Comparison of ENCODE assay signal across 22 cellular contexts in genomic region chr2:208274748-208275147, GRCh38. TPM values are rescaled to one million over a fixed set of nuclear protein-coding genes. Genes with fewer than 3 reads are reported as not detected.
DNase-seq lines count a peak whose midpoint lies in the region; ATAC-seq, FAIRE-seq and TF ChIP-seq lines count a peak whose summit lies in the region.
"Had no signal": no experiment of that assay in that cellular context is flagged by ENCODE, and none has a peak within 500 bp of the region (broad histone marks: within the 10 kb centered on the region; RNA-seq: fewer than 3 reads in every experiment).

No MANE protein-coding gene starts in this region.

- H3K4me3 Mint-ChIP-seq in mesothelial cell of epicardium (no peak overlapping the region), glutamatergic neuron (ENCODE audit: unreplicated experiment) (no peak overlapping the region)
- H3K4me3 Mint-ChIP-seq: CD4-positive, alpha-beta T cell had no signal

- TF ChIP-seq CTCF in SK-N-SH (IDR thresholded peaks at IDR 0.05) (no peak), mesothelial cell of epicardium (IDR thresholded peaks at IDR 0.05; ENCODE audit: unreplicated experiment) (no peak), glutamatergic neuron (IDR thresholded peaks at IDR 0.05; ENCODE audit: partially characterized antibody, unreplicated experiment) (no peak)

- H3K27me3 Mint-ChIP-seq in mesothelial cell of epicardium (ENCODE audit: low read depth) (no peaks in the 10 kb centered on the region), glutamatergic neuron (ENCODE audit: unreplicated experiment) (peaks cover 3% of the 10 kb centered on the region)
- H3K27me3 Mint-ChIP-seq: CD4-positive, alpha-beta T cell; IgD-negative memory B cell had no signal

- DNase-seq in SK-N-SH (no peak), GM19239 (ENCODE audit: insufficient read length, low spot score) (no peak), mesothelial cell of epicardium (ENCODE audit: low spot score in 2 of 2, unreplicated experiment in 2 of 2) (no peak), glutamatergic neuron (no peak), NCI-H226 (no peak)
- DNase-seq: Caco-2; CD4-positive, alpha-beta T cell; GOT3; NCI-H1092; NCI-H1436 treated with DMSO at 0.1 percent for 48 hours; NCI-H1930; NCI-H510A; Peyer's patch; SJCRH30; T-helper 2 cell had no signal

- H3K4me3 ChIP-seq in SK-N-SH (ENCODE audit: low read depth in 2 of 2, low read length in 1 of 2): no peak overlapping the region
- H3K4me3 ChIP-seq: BLaER1, Peyer's patch, SJCRH30 had no signal

- no peaks in the 10 kb centered on the region for H3K9me2 ChIP-seq in SK-N-SH

- no peaks in the 10 kb centered on the region for H3F3A ChIP-seq in SK-N-SH (replicated peaks; ENCODE audit: insufficient read depth)

- H3K36me3 Mint-ChIP-seq in mesothelial cell of epicardium (peaks cover 45% of the 10 kb centered on the region), glutamatergic neuron (ENCODE audit: unreplicated experiment) (peaks cover 18% of the 10 kb centered on the region)

- peaks cover under 1% of the 10 kb centered on the region; the same call in 1 of the 2 replicates for H4K20me1 ChIP-seq in SK-N-SH (ENCODE audit: insufficient read depth)

- H3K9me3 Mint-ChIP-seq in mesothelial cell of epicardium (peaks cover 6% of the 10 kb centered on the region), glutamatergic neuron (ENCODE audit: unreplicated experiment) (peaks cover 1% of the 10 kb centered on the region)
- H3K9me3 Mint-ChIP-seq: CD4-positive, alpha-beta T cell had no signal

- FAIRE-seq in GM19239 (lab: Jason Lieb, UNC): peak; percentile 40
- FAIRE-seq: G401.6, GM18507 had no signal

- H2AFZ ChIP-seq in SK-N-SH (ENCODE audit: low read depth): no peak overlapping the region

- TF ChIP-seq EP300 in SK-N-SH (IDR thresholded peaks at IDR 0.05; ENCODE audit: borderline replicate concordance in 1 of 2, low read depth in 1 of 2, low read length in 1 of 2) (no peak), Ishikawa (IDR thresholded peaks at IDR 0.05; ENCODE audit: borderline replicate concordance) (no peak)

- POLR2A ChIA-PET in SK-N-SH (lab: Yijun Ruan, JAX): no interaction called here

- peaks cover 23% of the 10 kb centered on the region for H3K4me1 Mint-ChIP-seq in mesothelial cell of epicardium
- H3K4me1 Mint-ChIP-seq in glutamatergic neuron (ENCODE audit: low read depth, unreplicated experiment): peaks cover 10% of the 10 kb centered on the region

- no peak for TF ChIP-seq RAD21 in SK-N-SH (IDR thresholded peaks at IDR 0.05; ENCODE audit: low read length)
- TF ChIP-seq RAD21 in Ishikawa (IDR thresholded peaks at IDR 0.05; ENCODE audit: low read depth): no peak

- H3K27ac Mint-ChIP-seq in mesothelial cell of epicardium (peak overlapping the region; percentile 92), glutamatergic neuron (ENCODE audit: unreplicated experiment) (no peak overlapping the region)
- H3K27ac Mint-ChIP-seq: IgD-negative memory B cell had no signal

- peaks cover 0 to 8% of the 10 kb centered on the region in 2 experiments; a peak in 2 of 4 replicates for H3K4me1 ChIP-seq in SK-N-SH (ENCODE audit: control insufficient read depth in 1 of 2, insufficient read depth in 2 of 2, low read depth in 1 of 2, low read length in 1 of 2)
- H3K4me1 ChIP-seq: BLaER1, Caco-2, Peyer's patch, SJCRH30 had no signal

- peaks cover 38% of the 10 kb centered on the region for H3K79me2 ChIP-seq in SK-N-SH (ENCODE audit: insufficient read depth)

- no peak overlapping the region for H3K9ac ChIP-seq in SK-N-SH
- H3K9ac ChIP-seq: BLaER1 had no signal

- CTCF ChIA-PET in SK-N-SH (lab: Yijun Ruan, JAX): interaction anchor here (0.7 to 2.6 kb wide), 2 partner anchors 20 to 100 kb away, joined by 4 to 7 read pairs; partner anchors contain the start of gene IDH1

- no peaks in the 10 kb centered on the region for H3K9me3 ChIP-seq in SK-N-SH
- H3K9me3 ChIP-seq: Caco-2, Peyer's patch, SJCRH30 had no signal

- H3K27me3 ChIP-seq in SK-N-SH (ENCODE audit: insufficient read depth): no peaks in the 10 kb centered on the region
- H3K27me3 ChIP-seq: BLaER1, Peyer's patch, SJCRH30 had no signal

- no peak for ATAC-seq in SK-N-SH treated with all-trans-retinoic acid at 6 μM for 48 hours
- ATAC-seq: HCT116 had no signal

- peaks cover 68 to 79% of the 10 kb centered on the region in 2 experiments for H3K36me3 ChIP-seq in SK-N-SH (replicated peaks in 1 of 2; ENCODE audit: control insufficient read depth in 1 of 2, insufficient read depth in 2 of 2, low read length in 1 of 2)

- peak overlapping the region in 1 of 2 experiments; percentile 40; a peak in 1 of 4 replicates for H3K27ac ChIP-seq in SK-N-SH (ENCODE audit: low read depth in 2 of 2, low read length in 1 of 2)
- H3K27ac ChIP-seq: BLaER1, Peyer's patch, SJCRH30 had no signal

- no peak overlapping the region for H3K4me2 ChIP-seq in SK-N-SH
- H3K4me2 ChIP-seq: BLaER1 had no signal

TF ChIP-seq in SK-N-SH, 30 proteins besides CTCF, POLR2A, EP300 and RAD21:
- TF ChIP-seq RCOR1 (IDR thresholded peaks at IDR 0.05; ENCODE audit: low read length) (no peak), RFX5 (IDR thresholded peaks at IDR 0.05; ENCODE audit: low read length) (no peak), NFIC (IDR thresholded peaks at IDR 0.05; ENCODE audit: borderline replicate concordance) (peak; percentile 46; the same call in 1 of the 2 replicates), TAF1 (IDR thresholded peaks at IDR 0.05; ENCODE audit: borderline replicate concordance, low read depth, low read length) (no peak)

TF ChIP-seq in SK-N-SH treated with all-trans-retinoic acid at 6 μM for 48 hours, 23 proteins besides CTCF, POLR2A, EP300 and RAD21:
- no peak for TF ChIP-seq ESRRG (CRISPR knock-in tag; IDR thresholded peaks at IDR 0.05)
- TF ChIP-seq ZNF8 (CRISPR knock-in tag; IDR thresholded peaks at IDR 0.05): no peak
- TF ChIP-seq ZNF70 (CRISPR knock-in tag; IDR thresholded peaks at IDR 0.05): no peak
- TF ChIP-seq TOX (CRISPR knock-in tag; IDR thresholded peaks at IDR 0.05; ENCODE audit: borderline replicate concordance): no peak
- no peak for TF ChIP-seq ISL1 (CRISPR knock-in tag; IDR thresholded peaks at IDR 0.05)

TF ChIP-seq in Ishikawa, 13 proteins besides CTCF, POLR2A, EP300 and RAD21:
- TF ChIP-seq YY1 (IDR thresholded peaks at IDR 0.05; ENCODE audit: low read depth): no peak
- TF ChIP-seq ZBTB7A (IDR thresholded peaks at IDR 0.05; ENCODE audit: low read depth): no peak
- peak; percentile 36; the same call in 1 of the 2 replicates for TF ChIP-seq NFIC (IDR thresholded peaks at IDR 0.05)
- TF ChIP-seq TCF12 (IDR thresholded peaks at IDR 0.05; ENCODE audit: low read depth): no peak

RNA-seq across cellular contexts. Expression of gene PIKFYVE, which starts 8.7 kb away (rescaled TPM):
- 7.0 and 10.2 TPM in 2 replicates for polyA plus RNA-seq in SK-N-SH (2012; rRNA removed)
- polyA plus RNA-seq in SK-N-SH (2012; cell fraction: cytosol; rRNA removed): 9.6 and 10.2 TPM in 2 replicates
- 8.0 and 18.1 TPM in 2 replicates for polyA plus RNA-seq in SK-N-SH (2012; cell fraction: nucleus; rRNA removed)
- 41.4 to 46.7 TPM (median 46.4 TPM) in 3 replicates for total RNA-seq in mesothelial cell of epicardium
- 46.8 TPM for total RNA-seq in glutamatergic neuron (ENCODE audit: unreplicated experiment)

RNA-seq across cellular contexts. Expression of gene IDH1, which starts 19.9 kb away (rescaled TPM):
- 43.4 and 57.2 TPM in 2 replicates for polyA plus RNA-seq in SK-N-SH (2012; rRNA removed)
- polyA plus RNA-seq in SK-N-SH (2012; cell fraction: cytosol; rRNA removed): 62.2 and 66.7 TPM in 2 replicates
- polyA plus RNA-seq in SK-N-SH (2012; cell fraction: nucleus; rRNA removed): 43.6 and 57.6 TPM in 2 replicates
- total RNA-seq in mesothelial cell of epicardium (82.9 to 89.3 TPM (median 87.7 TPM) in 3 replicates), glutamatergic neuron (ENCODE audit: unreplicated experiment) (308 TPM)
